In genomic region chr1:3397311-3397710, GRCh38 we compare ENCODE assay signal across 29 cellular contexts. TPM values are rescaled to one million over a fixed set of nuclear protein-coding genes. Genes with fewer than 3 reads are reported as not detected.
"Had no signal": no experiment of that assay in that cellular context is flagged by ENCODE, and none has a peak within 500 bp of the region (broad histone marks: within the 10 kb centered on the region; RNA-seq: fewer than 3 reads in every experiment).

No MANE protein-coding gene starts in this region.

- H3K9me3 Mint-ChIP-seq: activated CD4-positive, alpha-beta memory T cell treated with anti-CD3 and anti-CD28 coated beads, Interleukin-2, amount 10 ng/mL, durations not matched to agents 7 days and 5 days; activated CD4-positive, alpha-beta T cell treated with anti-CD3 and anti-CD28 coated beads, Interleukin-2, amount 10 ng/mL, durations not matched to agents 7 days and 5 days; activated naive CD4-positive, alpha-beta T cell treated with anti-CD3 and anti-CD28 coated beads, Interleukin-2, amount 10 ng/mL, durations not matched to agents 7 days and 5 days; activated naive CD4-positive, alpha-beta T cell treated with anti-CD3 and anti-CD28 coated beads, Interleukin-2, amount 50 U/mL, for 72 hours; activated naive CD8-positive, alpha-beta T cell treated with anti-CD3 and anti-CD28 coated beads, Interleukin-2, amount 10 ng/mL, durations not matched to agents 7 days and 5 days; activated T-cell treated with anti-CD3 and anti-CD28 coated beads, Interleukin-2, amount 50 U/mL, for 24 hours; activated T-cell treated with anti-CD3 and anti-CD28 coated beads, Interleukin-2, amount 50 U/mL, for 72 hours had no signal

- H3K4me1 ChIP-seq: body of pancreas had no signal

- H3K36me3 ChIP-seq: esophagus squamous epithelium, gastroesophageal sphincter had no signal

- H3K4me3 Mint-ChIP-seq: activated CD4-positive, alpha-beta memory T cell treated with anti-CD3 and anti-CD28 coated beads, Interleukin-2, amount 10 ng/mL, durations not matched to agents 7 days and 5 days; activated CD4-positive, alpha-beta T cell treated with anti-CD3 and anti-CD28 coated beads, Interleukin-2, amount 10 ng/mL, durations not matched to agents 7 days and 5 days; activated naive CD4-positive, alpha-beta T cell treated with anti-CD3 and anti-CD28 coated beads, Interleukin-2, amount 10 ng/mL, durations not matched to agents 7 days and 5 days; activated naive CD8-positive, alpha-beta T cell treated with anti-CD3 and anti-CD28 coated beads, Interleukin-2, amount 10 ng/mL, durations not matched to agents 7 days and 5 days; activated T-cell treated with anti-CD3 and anti-CD28 coated beads, Interleukin-2, amount 50 U/mL, for 24 hours; activated T-cell treated with anti-CD3 and anti-CD28 coated beads, Interleukin-2, amount 50 U/mL, for 72 hours had no signal

- H3K36me3 Mint-ChIP-seq: activated naive CD4-positive, alpha-beta T cell treated with anti-CD3 and anti-CD28 coated beads, Interleukin-2, amount 10 ng/mL, durations not matched to agents 7 days and 5 days; activated naive CD4-positive, alpha-beta T cell treated with anti-CD3 and anti-CD28 coated beads, Interleukin-2, amount 50 U/mL, for 72 hours; activated naive CD8-positive, alpha-beta T cell treated with anti-CD3 and anti-CD28 coated beads, Interleukin-2, amount 10 ng/mL, durations not matched to agents 7 days and 5 days had no signal

- H3K4me3 ChIP-seq: body of pancreas, esophagus squamous epithelium, gastroesophageal sphincter had no signal

- H3K27ac Mint-ChIP-seq: activated CD4-positive, alpha-beta memory T cell treated with anti-CD3 and anti-CD28 coated beads, Interleukin-2, amount 10 ng/mL, durations not matched to agents 7 days and 5 days; activated CD4-positive, alpha-beta T cell treated with anti-CD3 and anti-CD28 coated beads, Interleukin-2, amount 10 ng/mL, durations not matched to agents 7 days and 5 days; activated naive CD4-positive, alpha-beta T cell treated with anti-CD3 and anti-CD28 coated beads, Interleukin-2, amount 10 ng/mL, durations not matched to agents 7 days and 5 days; activated naive CD4-positive, alpha-beta T cell treated with anti-CD3 and anti-CD28 coated beads, Interleukin-2, amount 50 U/mL, for 72 hours; activated naive CD8-positive, alpha-beta T cell treated with anti-CD3 and anti-CD28 coated beads, Interleukin-2, amount 10 ng/mL, durations not matched to agents 7 days and 5 days; activated T-cell treated with anti-CD3 and anti-CD28 coated beads, Interleukin-2, amount 50 U/mL, for 24 hours; activated T-cell treated with anti-CD3 and anti-CD28 coated beads, Interleukin-2, amount 50 U/mL, for 72 hours had no signal

- FAIRE-seq: colon, endometrium, endothelial cell of umbilical vein had no signal

- ATAC-seq: activated naive CD4-positive, alpha-beta T cell treated with anti-CD3 and anti-CD28 coated beads, Interleukin-2, amount 50 U/mL, for 72 hours; activated T-cell treated with anti-CD3 and anti-CD28 coated beads, Interleukin-2, amount 50 U/mL, for 72 hours; body of pancreas; gastroesophageal sphincter had no signal

- H3K27ac ChIP-seq: body of pancreas, epithelial cell of prostate, esophagus squamous epithelium, gastroesophageal sphincter had no signal

- H3K9me3 ChIP-seq: body of pancreas, esophagus squamous epithelium, gastroesophageal sphincter had no signal

- H3K4me1 Mint-ChIP-seq: activated CD4-positive, alpha-beta memory T cell treated with anti-CD3 and anti-CD28 coated beads, Interleukin-2, amount 10 ng/mL, durations not matched to agents 7 days and 5 days; activated CD4-positive, alpha-beta T cell treated with anti-CD3 and anti-CD28 coated beads, Interleukin-2, amount 10 ng/mL, durations not matched to agents 7 days and 5 days; activated naive CD4-positive, alpha-beta T cell treated with anti-CD3 and anti-CD28 coated beads, Interleukin-2, amount 10 ng/mL, durations not matched to agents 7 days and 5 days; activated naive CD8-positive, alpha-beta T cell treated with anti-CD3 and anti-CD28 coated beads, Interleukin-2, amount 10 ng/mL, durations not matched to agents 7 days and 5 days had no signal

- DNase-seq: activated CD4-positive, alpha-beta memory T cell treated with anti-CD3 and anti-CD28 coated beads, Interleukin-2, amount 10 ng/mL, durations not matched to agents 7 days and 5 days; activated CD4-positive, alpha-beta T cell treated with anti-CD3 and anti-CD28 coated beads for 4 hours; activated CD4-positive, alpha-beta T cell treated with anti-CD3 and anti-CD28 coated beads, Interleukin-2, amount 10 ng/mL, durations not matched to agents 7 days and 5 days; activated CD4-positive, alpha-beta T cell treated with anti-CD3 and anti-CD28 coated beads, Interleukin-2, amount 50 U/mL, for 4 hours; activated CD4-positive, CD25-positive, alpha-beta regulatory T cell; activated CD4-positive, CD25-positive, alpha-beta regulatory T cell treated with anti-CD3 and anti-CD28 coated beads, Interleukin-2, amount 50 U/mL, for 72 hours; activated CD8-positive, alpha-beta memory T cell treated with anti-CD3 and anti-CD28 coated beads, Interleukin-2, amount 50 U/mL, for 48 hours; activated gamma-delta T cell; activated naive CD4-positive, alpha-beta T cell; activated naive CD4-positive, alpha-beta T cell treated with anti-CD3 and anti-CD28 coated beads, Interleukin-2, amount 10 ng/mL, durations not matched to agents 7 days and 5 days; activated naive CD8-positive, alpha-beta T cell treated with anti-CD3 and anti-CD28 coated beads, Interleukin-2, amount 10 ng/mL, durations not matched to agents 7 days and 5 days; activated T-cell treated with anti-CD3 and anti-CD28 coated beads for 4 hours; activated T-cell treated with anti-CD3 and anti-CD28 coated beads, Interleukin-2, amount 50 U/mL, for 24 hours; activated T-cell treated with anti-CD3 and anti-CD28 coated beads, Interleukin-2, amount 50 U/mL, for 72 hours; body of pancreas; caudate nucleus; cortex of kidney; dermis blood vessel endothelial cell; effector CD4-positive, alpha-beta T cell; esophagus squamous epithelium; foreskin melanocyte; T-helper 2 cell had no signal

- H3K27me3 ChIP-seq: body of pancreas had no signal

RNA-seq across cellular contexts. Expression of gene ARHGEF16, which starts 57.2 kb away (rescaled TPM):
- total RNA-seq: activated CD4-positive, alpha-beta memory T cell treated with anti-CD3 and anti-CD28 coated beads, Interleukin-2, amount 10 ng/mL, durations not matched to agents 7 days and 5 days; activated CD4-positive, alpha-beta T cell treated with anti-CD3 and anti-CD28 coated beads, Interleukin-2, amount 10 ng/mL, durations not matched to agents 7 days and 5 days; activated naive CD8-positive, alpha-beta T cell treated with anti-CD3 and anti-CD28 coated beads, Interleukin-2, amount 10 ng/mL, durations not matched to agents 7 days and 5 days; T-helper 1 cell treated with Interleukin-12 subunit alpha and Interleukin-12 subunit beta and Interleukin-4 antibody, amounts not matched to agents 30 ng/mL and 1 ng/mL, for 36 hours had no signal
